Comparison of ENCODE assay signal across 1 cellular context in genomic region chr2:239420077-239420476, GRCh38.
TF ChIP-seq lines count a peak whose summit lies in the region.

No MANE protein-coding gene starts in this region.

TF ChIP-seq in H1, 55 proteins besides CTCF, POLR2A, EP300 and RAD21 (continued from another document):
- no peak for TF ChIP-seq RFX5 (IDR thresholded peaks at IDR 0.05; ENCODE audit: borderline replicate concordance, low read depth, low read length)
- TF ChIP-seq JUND (IDR thresholded peaks at IDR 0.05; ENCODE audit: low read length): no peak
- TF ChIP-seq ATF2 (IDR thresholded peaks at IDR 0.05; ENCODE audit: low read length): no peak
- no peak for TF ChIP-seq ASH2L (IDR thresholded peaks at IDR 0.05; ENCODE audit: low read length)
- TF ChIP-seq NRF1 (IDR thresholded peaks at IDR 0.05; ENCODE audit: low read depth, low read length): no peak
- no peak for TF ChIP-seq MAFK (IDR thresholded peaks at IDR 0.05; ENCODE audit: low read depth, low read length)
